ENCODE assay signal across 17 cellular contexts in the genomic region with DNA sequence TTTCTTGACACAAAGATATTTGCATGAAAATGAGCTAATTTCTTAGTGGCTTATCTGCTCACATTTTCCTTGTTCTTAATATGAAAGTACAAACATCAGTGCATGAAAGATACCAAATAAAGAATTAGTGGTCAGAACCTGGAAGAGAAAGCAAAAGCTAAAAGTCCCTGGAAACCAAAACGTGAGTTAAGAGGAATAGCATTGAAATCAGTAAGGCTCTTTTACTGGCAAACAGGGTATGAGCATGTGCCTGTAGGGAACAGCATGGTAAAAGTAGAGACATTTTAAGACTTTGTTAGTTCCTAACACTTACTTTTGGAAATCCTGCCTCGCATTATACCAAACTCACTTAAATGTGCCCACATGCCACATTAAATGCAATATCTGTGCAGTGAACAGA. TPM values are rescaled to one million over a fixed set of nuclear protein-coding genes. Genes with fewer than 3 reads are reported as not detected.
A peak's percentile ranks its signal among the peaks of the same experiment; 100 is the strongest.
DNase-seq lines count a peak whose midpoint lies in the region; ATAC-seq and TF ChIP-seq lines count a peak whose summit lies in the region.
"Had no signal": no experiment of that assay in that cellular context is flagged by ENCODE, and none has a peak within 500 bp of the region (broad histone marks: within the 10 kb centered on the region; RNA-seq: fewer than 3 reads in every experiment).

No MANE protein-coding gene starts in this region.

- no peak overlapping the region for H3K27ac Mint-ChIP-seq in activated CD4-positive, alpha-beta T cell treated with anti-CD3 and anti-CD28 coated beads, Interleukin-2, amount 10 ng/mL, durations not matched to agents 24 days and 14 days
- H3K27ac Mint-ChIP-seq: CD14-positive monocyte had no signal

- no peak for TF ChIP-seq CTCF in MM.1S (IDR thresholded peaks at IDR 0.05; ENCODE audit: low read length)
- TF ChIP-seq CTCF in astrocyte of the cerebellum (IDR thresholded peaks at IDR 0.05; ENCODE audit: low read depth, low read length, missing control alignments), result no peak
- no peak for TF ChIP-seq CTCF in fibroblast of the aortic adventitia (IDR thresholded peaks at IDR 0.05; ENCODE audit: insufficient read depth, low read length)
- TF ChIP-seq CTCF in PC-3 (conservative IDR thresholded peaks at IDR 0.05; ENCODE audit: low read depth, low read length), result no peak

- intact Hi-C loops in PC-3 (cut with micrococcal nuclease), result no loop called here
- intact Hi-C loops in activated CD4-positive, alpha-beta T cell treated with anti-CD3 and anti-CD28 coated beads, Interleukin-2, amount 10 ng/mL, durations not matched to agents 24 days and 14 days (cut with micrococcal nuclease), result no loop called here

- no peaks in the 10 kb centered on the region for H3K9me2 ChIP-seq in MM.1S (replicated peaks; ENCODE audit: insufficient read depth, low read length)
- H3K9me2 ChIP-seq in PC-3 (replicated peaks; ENCODE audit: low read length), result no peaks in the 10 kb centered on the region

- H3K27me3 ChIP-seq in MM.1S (replicated peaks; ENCODE audit: insufficient read depth, low read length) (no peaks in the 10 kb centered on the region), PC-3 (ENCODE audit: low read length) (no peaks in the 10 kb centered on the region)
- H3K27me3 ChIP-seq: SJCRH30 had no signal

- H3K27ac ChIP-seq in MM.1S (ENCODE audit: low read length) (no peak overlapping the region), PC-3 (ENCODE audit: low read length) (no peak overlapping the region)
- H3K27ac ChIP-seq: PC-9, SJCRH30 had no signal

- no peak overlapping the region for H3K9ac ChIP-seq in MM.1S (ENCODE audit: low read length)
- no peak overlapping the region for H3K9ac ChIP-seq in PC-3 (ENCODE audit: low read length)

- no peaks in the 10 kb centered on the region for H3K4me1 Mint-ChIP-seq in activated CD4-positive, alpha-beta T cell treated with anti-CD3 and anti-CD28 coated beads, Interleukin-2, amount 10 ng/mL, durations not matched to agents 24 days and 14 days
- H3K4me1 Mint-ChIP-seq: CD14-positive monocyte had no signal

- ATAC-seq in PC-3 (no peak), GM21423 (IDR thresholded peaks at IDR 0.05; ENCODE audit: unreplicated experiment) (no peak), HG02885 (IDR thresholded peaks at IDR 0.05; ENCODE audit: poor library complexity, unreplicated experiment) (no peak)
- ATAC-seq: K562 had no signal

- H3K4me1 ChIP-seq in MM.1S (ENCODE audit: low read length) (peaks cover 19% of the 10 kb centered on the region), PC-3 (ENCODE audit: insufficient read depth, low read length) (peaks cover 21% of the 10 kb centered on the region)

- H3K79me2 ChIP-seq in MM.1S (ENCODE audit: low read length) (no peaks in the 10 kb centered on the region), PC-3 (ENCODE audit: low read length) (no peaks in the 10 kb centered on the region)

- no peak overlapping the region for H3K4me3 ChIP-seq in MM.1S (ENCODE audit: low read length)
- H3K4me3 ChIP-seq in astrocyte of the cerebellum (ENCODE audit: low read depth, low read length), result no peak overlapping the region
- H3K4me3 ChIP-seq in fibroblast of the aortic adventitia (ENCODE audit: low read depth, low read length), result no peak overlapping the region
- H3K4me3 ChIP-seq in PC-3 (ENCODE audit: low read length), result no peak overlapping the region
- H3K4me3 ChIP-seq: K562, PC-9, SJCRH30 had no signal

- in situ Hi-C loops in astrocyte of the cerebellum (cut with HindIII; ENCODE audit: low sequenced_read_pairs), result no loop called here

- no peaks in the 10 kb centered on the region for H4K20me1 ChIP-seq in MM.1S (ENCODE audit: insufficient read depth, low read length)
- no peaks in the 10 kb centered on the region for H4K20me1 ChIP-seq in PC-3 (ENCODE audit: low read length)

- no peak overlapping the region for H2AFZ ChIP-seq in MM.1S (ENCODE audit: low read length)
- no peak overlapping the region for H2AFZ ChIP-seq in PC-3 (ENCODE audit: low read length)
- H2AFZ ChIP-seq: PC-9 had no signal

- H3K9me3 Mint-ChIP-seq in activated CD4-positive, alpha-beta T cell treated with anti-CD3 and anti-CD28 coated beads, Interleukin-2, amount 10 ng/mL, durations not matched to agents 24 days and 14 days, result no peaks in the 10 kb centered on the region

- H3K4me3 Mint-ChIP-seq in activated CD4-positive, alpha-beta T cell treated with anti-CD3 and anti-CD28 coated beads, Interleukin-2, amount 10 ng/mL, durations not matched to agents 24 days and 14 days, result no peak overlapping the region
- H3K4me3 Mint-ChIP-seq: CD14-positive monocyte had no signal

- H3K36me3 Mint-ChIP-seq in activated CD4-positive, alpha-beta T cell treated with anti-CD3 and anti-CD28 coated beads, Interleukin-2, amount 10 ng/mL, durations not matched to agents 24 days and 14 days (ENCODE audit: low read depth), result no peaks in the 10 kb centered on the region
- H3K36me3 Mint-ChIP-seq: CD14-positive monocyte had no signal

- H3K9me3 ChIP-seq in MM.1S (replicated peaks; ENCODE audit: insufficient read depth, low read length) (no peaks in the 10 kb centered on the region), PC-3 (ENCODE audit: low read length) (no peaks in the 10 kb centered on the region)
- H3K9me3 ChIP-seq: SJCRH30 had no signal

- H3K4me2 ChIP-seq in MM.1S (ENCODE audit: low read depth, low read length) (peak overlapping the region; percentile 31), PC-3 (ENCODE audit: low read length) (no peak overlapping the region)
- H3K4me2 ChIP-seq: PC-9 had no signal

- peak; percentile 42 for DNase-seq in MM.1S
- DNase-seq in astrocyte of the cerebellum (ENCODE audit: low read depth), result peak; percentile 19
- DNase-seq in fibroblast of the aortic adventitia (ENCODE audit: low read depth), result peak; percentile 48
- no peak for DNase-seq in PC-3
- no peak for DNase-seq in activated CD4-positive, alpha-beta T cell treated with anti-CD3 and anti-CD28 coated beads, Interleukin-2, amount 10 ng/mL, durations not matched to agents 24 days and 14 days
- DNase-seq: ACHN, AML-193, HCEC 1CT, MV-4-11, NCI-H1694 treated with DMSO at 0.1 percent for 48 hours, NCI-H748 treated with DMSO at 0.1 percent for 48 hours, PC-9, SJCRH30 had no signal

- peaks cover 23% of the 10 kb centered on the region for H3K27me3 Mint-ChIP-seq in activated CD4-positive, alpha-beta T cell treated with anti-CD3 and anti-CD28 coated beads, Interleukin-2, amount 10 ng/mL, durations not matched to agents 24 days and 14 days

- BruUV-seq in PC-3 (replicated peaks; lab: Mats Ljungman, UMichigan), result no TSS peak

- POLR2A ChIA-PET in PC-3 (lab: Charles Lee; ENCODE audit: unreplicated experiment), result no interaction called here

- H3K36me3 ChIP-seq in MM.1S (replicated peaks; ENCODE audit: insufficient read depth, low read length) (no peaks in the 10 kb centered on the region), PC-3 (ENCODE audit: low read depth, low read length) (no peaks in the 10 kb centered on the region)
- H3K36me3 ChIP-seq: SJCRH30 had no signal

- H3F3A ChIP-seq in MM.1S (ENCODE audit: insufficient read depth, low read length) (0 out of 2 replicates have a peak, but pooled peaks cover 3% of the 10 kb centered on the region), PC-3 (ENCODE audit: low read length, unreplicated experiment) (no peaks in the 10 kb centered on the region)

- CTCF ChIA-PET in PC-3 (lab: Charles Lee), result no interaction called here

RNA-seq across cellular contexts. Expression of a gene that starts 31.9 kb away (rescaled TPM):
- 31.8 and 38.8 TPM in 2 replicates for total RNA-seq in fibroblast of the aortic adventitia (ENCODE audit: low replicate concordance)
- total RNA-seq in PC-3 (2014; rRNA removed), result 14.2 and 16.2 TPM in 2 replicates
- 30.0 and 30.2 TPM in 2 replicates for total RNA-seq in activated CD4-positive, alpha-beta T cell treated with anti-CD3 and anti-CD28 coated beads, Interleukin-2, amount 10 ng/mL, durations not matched to agents 24 days and 14 days

Comparison
In these comparisons a context has a peak if more than half of its experiments do, and no peak if none do; other contexts are left out.
1. DNase-seq: peak in MM.1S (single experiment), astrocyte of the cerebellum (single experiment) and fibroblast of the aortic adventitia (single experiment); none in PC-3 (single experiment) and activated CD4-positive, alpha-beta T cell treated with anti-CD3 and anti-CD28 coated beads, Interleukin-2, amount 10 ng/mL, durations not matched to agents 24 days and 14 days (single experiment).